12 cellular contexts compared by ENCODE assay signal in the genomic region with DNA sequence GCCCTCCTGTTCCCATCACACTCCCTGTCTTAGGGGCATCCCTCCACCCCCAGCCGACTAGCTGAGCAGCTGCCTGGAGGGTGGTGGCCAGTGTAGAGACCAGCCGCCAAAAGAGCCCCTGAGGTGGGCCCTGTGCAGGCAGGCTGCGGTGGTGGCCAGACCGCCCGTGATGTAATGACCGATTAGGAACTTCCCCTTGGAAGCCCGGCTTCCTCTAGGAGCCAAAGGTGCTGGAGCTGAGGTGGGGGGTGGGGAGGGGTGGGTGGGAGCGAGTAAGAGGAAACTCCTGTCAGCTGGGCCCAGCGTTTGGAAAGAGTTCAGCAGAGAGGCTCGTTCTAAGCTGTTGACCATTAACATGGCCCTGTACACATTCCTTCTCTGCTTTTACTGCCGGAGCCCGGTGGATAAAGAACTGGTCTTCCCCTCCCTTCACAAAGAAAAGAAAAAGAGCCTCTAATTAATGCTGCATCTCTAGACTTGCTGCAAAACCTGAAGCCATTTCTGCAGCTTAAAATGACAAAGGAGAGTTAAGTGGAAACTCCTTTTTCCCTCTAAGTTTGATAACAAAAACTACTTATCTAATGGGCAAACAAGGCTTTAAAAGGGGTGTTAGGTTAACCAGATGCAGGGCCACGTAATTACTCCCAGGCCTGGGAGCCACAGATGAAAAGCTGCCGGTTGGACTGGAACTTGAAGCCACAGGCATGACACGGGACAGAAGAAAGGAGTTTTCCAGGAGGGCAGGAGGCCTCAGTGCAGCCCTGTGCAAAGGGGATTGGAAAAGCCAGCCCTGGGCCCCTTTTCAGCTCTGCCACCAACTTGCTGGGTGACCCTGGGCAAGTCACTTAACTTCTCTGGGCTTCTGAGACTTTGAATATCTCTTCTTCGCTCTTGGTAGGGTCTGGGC.
DNase-seq lines count a peak whose midpoint lies in the region; TF ChIP-seq lines count a peak whose summit lies in the region.
"Had no signal": no experiment of that assay in that cellular context is flagged by ENCODE, and none has a peak within 500 bp of the region (broad histone marks: within the 10 kb centered on the region; RNA-seq: fewer than 3 reads in every experiment).

No MANE protein-coding gene starts in this region.

- H3K4me3 ChIP-seq in breast epithelium (no peak overlapping the region), muscle layer of duodenum (ENCODE audit: low read depth in 1 of 2, low read length in 2 of 2) (no peak overlapping the region), vagina (no peak overlapping the region)
- no peak overlapping the region for H3K4me3 ChIP-seq in CD4-positive, alpha-beta memory T cell (ENCODE audit: low read length in 2 of 2)

- no peak for DNase-seq in breast epithelium (ENCODE audit: low spot score in 2 of 2)
- DNase-seq in MCF 10A (ENCODE audit: unreplicated experiment): no peak
- peak; percentile 36 for DNase-seq in fibroblast of peridontal ligament (ENCODE audit: extremely low read depth)
- DNase-seq in vagina (ENCODE audit: extremely low spot score in 2 of 2): no peak
- DNase-seq in AML-193 (lab: John Stamatoyannopoulos, UW): no peak
- DNase-seq in CD4-positive, alpha-beta memory T cell: no peak
- DNase-seq in COR-L47 (lab: John Stamatoyannopoulos, UW): no peak
- DNase-seq: effector memory CD4-positive, alpha-beta T cell; GOT3; Kasumi-1; naive B cell had no signal

- H3K27me3 ChIP-seq in breast epithelium (no peaks in the 10 kb centered on the region), muscle layer of duodenum (ENCODE audit: low read depth, low read length) (no peaks in the 10 kb centered on the region), vagina (no peaks in the 10 kb centered on the region)
- H3K27me3 ChIP-seq in CD4-positive, alpha-beta memory T cell (ENCODE audit: insufficient read depth, low read length): no peaks in the 10 kb centered on the region

- no peaks in the 10 kb centered on the region for H3K9me3 ChIP-seq in breast epithelium
- H3K9me3 ChIP-seq in muscle layer of duodenum (ENCODE audit: control insufficient read depth in 1 of 2, low read length in 2 of 2): no peaks in the 10 kb centered on the region
- H3K9me3 ChIP-seq in vagina: no peaks in the 10 kb centered on the region
- no peaks in the 10 kb centered on the region for H3K9me3 ChIP-seq in CD4-positive, alpha-beta memory T cell (ENCODE audit: control insufficient read depth in 1 of 2, low read length in 2 of 2)

- no peaks in the 10 kb centered on the region for H3K27me3 Mint-ChIP-seq in MCF 10A (ENCODE audit: insufficient read depth, unreplicated experiment)
- H3K27me3 Mint-ChIP-seq in CD4-positive, alpha-beta memory T cell: no peaks in the 10 kb centered on the region

- H3K27ac ChIP-seq in breast epithelium: peak overlapping the region; percentile 65 to 83
- H3K27ac ChIP-seq in muscle layer of duodenum (ENCODE audit: low read length): peak overlapping the region; percentile 39
- H3K27ac ChIP-seq in vagina: peak overlapping the region; percentile 51
- no peak overlapping the region for H3K27ac ChIP-seq in CD4-positive, alpha-beta memory T cell (ENCODE audit: low read depth, low read length)

- H3K4me3 Mint-ChIP-seq in MCF 10A (ENCODE audit: unreplicated experiment): no peak overlapping the region
- H3K4me3 Mint-ChIP-seq in CD4-positive, alpha-beta memory T cell: no peak overlapping the region

- intact Hi-C loops in breast epithelium (cut with DNase I; ENCODE audit: low total_unique reads) (loop anchor here (10.0 kb wide), 2 partner anchors 72 to 148 kb away; no protein-coding TSS in a partner anchor), MCF 10A (cut with micrococcal nuclease) (loop anchor here (5.0 kb wide), 1 partner anchor 171 kb away; no protein-coding TSS in a partner anchor), vagina (cut with DNase I) (loop anchor here (5.0 kb wide), 1 partner anchor 66 kb away; no protein-coding TSS in a partner anchor)
- intact Hi-C loops in CD4-positive, alpha-beta memory T cell (cut with micrococcal nuclease): no loop called here

- no TSS peak for BruUV-seq in MCF 10A (replicated peaks; lab: Mats Ljungman, UMichigan)

- CTCF ChIA-PET in MCF 10A (lab: Yijun Ruan, JAX): interaction anchor here (0.6 to 9.6 kb wide), 19 partner anchors 9 to 169 kb away, joined by 3 to 97 read pairs (median 4); no protein-coding TSS in a partner anchor
- CTCF ChIA-PET in CD4-positive, alpha-beta memory T cell (lab: Charles Lee; ENCODE audit: partially characterized antibody): interaction anchor here (1.0 to 1.6 kb wide), 4 partner anchors 42 to 157 kb away, joined by 3 to 5 read pairs (median 4); no protein-coding TSS in a partner anchor

- no peaks in the 10 kb centered on the region for H3K4me1 Mint-ChIP-seq in MCF 10A (ENCODE audit: insufficient read depth, unreplicated experiment)
- no peaks in the 10 kb centered on the region for H3K4me1 Mint-ChIP-seq in CD4-positive, alpha-beta memory T cell

- no peaks in the 10 kb centered on the region for H3K36me3 ChIP-seq in breast epithelium
- no peaks in the 10 kb centered on the region for H3K36me3 ChIP-seq in muscle layer of duodenum (ENCODE audit: control insufficient read depth in 1 of 2, insufficient read depth in 2 of 2, low read length in 2 of 2)
- H3K36me3 ChIP-seq in vagina: no peaks in the 10 kb centered on the region
- H3K36me3 ChIP-seq in CD4-positive, alpha-beta memory T cell (ENCODE audit: insufficient read depth, low read length): no peaks in the 10 kb centered on the region

- H3K27ac Mint-ChIP-seq in MCF 10A (ENCODE audit: low read depth, unreplicated experiment): no peak overlapping the region
- no peak overlapping the region for H3K27ac Mint-ChIP-seq in CD4-positive, alpha-beta memory T cell

- H3K9me3 Mint-ChIP-seq in MCF 10A (ENCODE audit: unreplicated experiment): no peaks in the 10 kb centered on the region
- H3K9me3 Mint-ChIP-seq in CD4-positive, alpha-beta memory T cell: no peaks in the 10 kb centered on the region
- H3K9me3 Mint-ChIP-seq: naive B cell had no signal

- TF ChIP-seq POLR2A in breast epithelium (IDR thresholded peaks at IDR 0.05) (no peak), vagina (IDR thresholded peaks at IDR 0.05) (no peak)

- POLR2A ChIA-PET in MCF 10A (lab: Yijun Ruan, JAX): interaction anchor here (1.2 kb wide), 1 partner anchor 156 kb away, joined by 3 read pairs; no protein-coding TSS in a partner anchor
- POLR2A ChIA-PET in CD4-positive, alpha-beta memory T cell (lab: Charles Lee; ENCODE audit: partially characterized antibody): no interaction called here

- no peaks in the 10 kb centered on the region for H3K4me1 ChIP-seq in breast epithelium
- peaks cover 23 to 47% of the 10 kb centered on the region in 2 donors for H3K4me1 ChIP-seq in muscle layer of duodenum (ENCODE audit: control insufficient read depth in 1 of 2, insufficient read depth in 2 of 2, low read length in 2 of 2)
- peaks cover 40% of the 10 kb centered on the region for H3K4me1 ChIP-seq in vagina
- no peaks in the 10 kb centered on the region for H3K4me1 ChIP-seq in CD4-positive, alpha-beta memory T cell (ENCODE audit: insufficient read depth, low read length)

- H3K36me3 Mint-ChIP-seq in MCF 10A (ENCODE audit: insufficient read depth, unreplicated experiment): no peaks in the 10 kb centered on the region
- H3K36me3 Mint-ChIP-seq in CD4-positive, alpha-beta memory T cell: no peaks in the 10 kb centered on the region
- H3K36me3 Mint-ChIP-seq: naive B cell had no signal

- TF ChIP-seq CTCF in breast epithelium (IDR thresholded peaks at IDR 0.05): no peak
- no peak for TF ChIP-seq CTCF in MCF 10A (IDR thresholded peaks at IDR 0.05; ENCODE audit: unreplicated experiment)
- TF ChIP-seq CTCF in vagina (IDR thresholded peaks at IDR 0.05): no peak
